ENCODE assay signal across 8 cellular contexts in the genomic region with DNA sequence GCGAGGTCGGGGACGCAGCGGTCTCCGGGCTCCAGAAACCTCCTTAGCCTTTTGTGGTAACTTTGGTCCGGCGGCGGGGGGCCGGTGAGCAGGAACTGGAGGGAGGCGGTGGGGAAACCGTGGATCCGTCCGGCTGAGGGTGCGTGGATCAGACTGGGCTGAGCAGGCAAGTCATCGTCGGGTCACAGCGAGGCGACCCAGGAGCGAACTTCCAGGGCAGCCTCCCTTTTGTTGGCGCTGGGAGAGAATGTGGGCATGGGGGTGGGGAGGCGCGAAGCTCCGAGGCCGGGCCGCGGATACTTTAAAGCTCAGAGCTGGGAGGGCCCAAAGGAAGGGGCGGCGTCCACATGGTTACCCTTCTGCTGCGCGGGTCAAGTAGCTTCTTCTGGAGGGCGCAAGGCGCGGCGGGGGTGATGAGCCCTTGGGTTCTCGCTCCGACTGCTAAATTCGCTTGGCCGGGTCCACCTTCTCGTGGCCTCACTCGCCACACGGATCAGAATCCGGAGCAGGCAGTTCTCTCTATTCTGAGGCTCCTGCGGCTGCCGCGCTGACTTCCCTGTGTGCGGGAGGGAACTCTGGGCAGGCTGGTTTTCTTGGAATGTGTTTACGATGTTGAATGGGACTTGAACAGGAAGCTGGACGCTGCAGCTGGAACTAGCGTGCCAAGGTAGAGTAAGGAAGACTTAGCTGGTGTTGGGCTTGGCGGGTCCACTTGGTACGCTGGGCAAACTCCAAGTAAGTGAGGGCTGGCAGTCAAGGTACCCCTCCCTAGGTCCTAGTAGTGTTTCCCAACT. TPM values are rescaled to one million over a fixed set of nuclear protein-coding genes. Genes with fewer than 3 reads are reported as not detected.
DNase-seq lines count a peak whose midpoint lies in the region; ATAC-seq, FAIRE-seq and TF ChIP-seq lines count a peak whose summit lies in the region.

No MANE protein-coding gene starts in this region.

- ATAC-seq in foreskin keratinocyte (peak; percentile 76), GM21576 (IDR thresholded peaks at IDR 0.05; ENCODE audit: unreplicated experiment) (no peak), HG03439 (IDR thresholded peaks at IDR 0.05; ENCODE audit: unreplicated experiment) (no peak)

- no peak overlapping the region for H3K4me2 ChIP-seq in Karpas-422 (ENCODE audit: low read depth, low read length, poor library complexity, severe bottlenecking)

- POLR2A ChIA-PET in BJ (lab: Charles Lee), result interaction anchor here (1.0 kb wide), 1 partner anchor 11 kb away, joined by 4 read pairs; no protein-coding TSS in a partner anchor

- DNase-seq in BJ (ENCODE audit: low read depth), result peak; percentile 54
- peak; percentile 54 for DNase-seq in HTR-8/SVneo (ENCODE audit: insufficient read length, low spot score)
- DNase-seq in WERI-Rb-1, result peak; percentile 73
- peak in 1 of 2 donors; percentile 79 for DNase-seq in foreskin keratinocyte
- DNase-seq in nucleus accumbens (lab: John Stamatoyannopoulos, UW), result peak in 48 of 56 donors; percentile 0 to 77 (median 40)
- DNase-seq in Karpas-422, result no peak

- TF ChIP-seq CTCF in BJ (IDR thresholded peaks at IDR 0.05; ENCODE audit: insufficient read depth, low read depth, low read length), result no peak
- no peak for TF ChIP-seq CTCF in WERI-Rb-1 (IDR thresholded peaks at IDR 0.05; ENCODE audit: low read depth, low read length)
- no peak for TF ChIP-seq CTCF in foreskin keratinocyte (conservative IDR thresholded peaks at IDR 0.05)

- H3K36me3 ChIP-seq in BJ (ENCODE audit: control insufficient read depth, insufficient read depth, low read length) (no peaks in the 10 kb centered on the region), WERI-Rb-1 (no peaks in the 10 kb centered on the region), Karpas-422 (ENCODE audit: insufficient read depth, low read length) (no peaks in the 10 kb centered on the region)

- peak overlapping the region; percentile 91 for H3K4me3 ChIP-seq in BJ (ENCODE audit: low read depth, low read length)
- H3K4me3 ChIP-seq in WERI-Rb-1 (ENCODE audit: low read depth, low read length), result peak overlapping the region; percentile 79
- H3K4me3 ChIP-seq in Karpas-422 (ENCODE audit: low read length), result no peak overlapping the region

- H3K27me3 ChIP-seq in BJ (ENCODE audit: control insufficient read depth, insufficient read depth, low read length) (no peaks in the 10 kb centered on the region), WERI-Rb-1 (ENCODE audit: insufficient read depth, low read depth, severe bottlenecking) (no peaks in the 10 kb centered on the region), foreskin keratinocyte (no peaks in the 10 kb centered on the region), Karpas-422 (ENCODE audit: low read length) (no peaks in the 10 kb centered on the region)

- H3K79me2 ChIP-seq in Karpas-422 (ENCODE audit: low read length), result no peaks in the 10 kb centered on the region

- FAIRE-seq in HTR-8/SVneo (lab: Jason Lieb, UNC), result peak; percentile 98

- H2AFZ ChIP-seq in Karpas-422 (ENCODE audit: low read length), result no peak overlapping the region

- H3K4me1 ChIP-seq in foreskin keratinocyte (no peaks in the 10 kb centered on the region), Karpas-422 (ENCODE audit: low read length) (no peaks in the 10 kb centered on the region)

- CTCF ChIA-PET in BJ (lab: Yijun Ruan, JAX), result interaction anchor here (0.8 to 3.8 kb wide), 22 partner anchors 8 to 793 kb away, joined by 3 to 16 read pairs (median 4); no protein-coding TSS in a partner anchor

- H3K27ac ChIP-seq in WERI-Rb-1 (peak overlapping the region; percentile 62), foreskin keratinocyte (peak overlapping the region; percentile 72), Karpas-422 (ENCODE audit: low read length) (no peak overlapping the region)

- H3K9me3 ChIP-seq in WERI-Rb-1 (ENCODE audit: severe bottlenecking), result no peaks in the 10 kb centered on the region
- peaks cover 8% of the 10 kb centered on the region for H3K9me3 ChIP-seq in Karpas-422 (ENCODE audit: low read length)

- no peak overlapping the region for H3K9ac ChIP-seq in Karpas-422 (ENCODE audit: low read length)

- H3K9me2 ChIP-seq in Karpas-422 (replicated peaks; ENCODE audit: insufficient read depth, low read length), result no peaks in the 10 kb centered on the region; the same call in 1 of the 2 replicates

- no peaks in the 10 kb centered on the region for H4K20me1 ChIP-seq in Karpas-422 (ENCODE audit: insufficient read depth, low read depth, low read length)

RNA-seq across cellular contexts. Expression of a gene that starts 1.0 kb away (rescaled TPM):
- 31.0 and 53.5 TPM in 2 replicates for polyA plus RNA-seq in BJ (2011; rRNA removed)
- polyA minus RNA-seq in BJ (2011; rRNA and poly(A)+ RNA removed), result 21.6 and 27.0 TPM in 2 replicates
- total RNA-seq in foreskin keratinocyte, result 7.7 and 11.3 TPM in 2 replicates
- polyA plus RNA-seq in foreskin keratinocyte, result 1.9 and 2.4 TPM in 2 replicates
- 0.41 TPM in 1 of 2 replicates, not detected in the other for total RNA-seq in Karpas-422 (2014; rRNA removed; shearing (Covaris generic); ENCODE audit: low replicate concordance)
